Comparison of ENCODE assay signal across 1 cellular context in genomic region chr13:113299951-113300350, GRCh38.
TF ChIP-seq lines count a peak whose summit lies in the region.

No MANE protein-coding gene starts in this region.

TF ChIP-seq in HepG2, 621 proteins besides CTCF, POLR2A, EP300 and RAD21 (continued from another document):
- TF ChIP-seq GPBP1L1 (CRISPR knock-in tag; IDR thresholded peaks at IDR 0.05): no peak
- TF ChIP-seq, protein P1, sequence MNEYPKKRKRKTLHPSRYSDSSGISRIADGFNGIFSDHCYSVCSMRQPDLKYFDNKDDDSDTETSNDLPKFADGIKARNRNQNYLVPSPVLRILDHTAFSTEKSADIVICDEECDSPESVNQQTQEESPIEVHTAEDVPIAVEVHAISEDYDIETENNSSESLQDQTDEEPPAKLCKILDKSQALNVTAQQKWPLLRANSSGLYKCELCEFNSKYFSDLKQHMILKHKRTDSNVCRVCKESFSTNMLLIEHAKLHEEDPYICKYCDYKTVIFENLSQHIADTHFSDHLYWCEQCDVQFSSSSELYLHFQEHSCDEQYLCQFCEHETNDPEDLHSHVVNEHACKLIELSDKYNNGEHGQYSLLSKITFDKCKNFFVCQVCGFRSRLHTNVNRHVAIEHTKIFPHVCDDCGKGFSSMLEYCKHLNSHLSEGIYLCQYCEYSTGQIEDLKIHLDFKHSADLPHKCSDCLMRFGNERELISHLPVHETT (CRISPR knock-in tag; conservative IDR thresholded peaks at IDR 0.05): 0 out of 2 replicates have a peak, but pooled peaks have one; percentile 33
- TF ChIP-seq, protein P2, sequence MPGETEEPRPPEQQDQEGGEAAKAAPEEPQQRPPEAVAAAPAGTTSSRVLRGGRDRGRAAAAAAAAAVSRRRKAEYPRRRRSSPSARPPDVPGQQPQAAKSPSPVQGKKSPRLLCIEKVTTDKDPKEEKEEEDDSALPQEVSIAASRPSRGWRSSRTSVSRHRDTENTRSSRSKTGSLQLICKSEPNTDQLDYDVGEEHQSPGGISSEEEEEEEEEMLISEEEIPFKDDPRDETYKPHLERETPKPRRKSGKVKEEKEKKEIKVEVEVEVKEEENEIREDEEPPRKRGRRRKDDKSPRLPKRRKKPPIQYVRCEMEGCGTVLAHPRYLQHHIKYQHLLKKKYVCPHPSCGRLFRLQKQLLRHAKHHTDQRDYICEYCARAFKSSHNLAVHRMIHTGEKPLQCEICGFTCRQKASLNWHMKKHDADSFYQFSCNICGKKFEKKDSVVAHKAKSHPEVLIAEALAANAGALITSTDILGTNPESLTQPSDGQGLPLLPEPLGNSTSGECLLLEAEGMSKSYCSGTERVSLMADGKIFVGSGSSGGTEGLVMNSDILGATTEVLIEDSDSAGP (CRISPR knock-in tag; IDR thresholded peaks at IDR 0.05; ENCODE audit: borderline replicate concordance): no peak
- TF ChIP-seq GATA4 (IDR thresholded peaks at IDR 0.05; ENCODE audit: borderline replicate concordance, low read depth): no peak
- TF ChIP-seq ZHX2 (IDR thresholded peaks at IDR 0.05; ENCODE audit: low read depth): no peak
- TF ChIP-seq ZHX2 (CRISPR knock-in tag; IDR thresholded peaks at IDR 0.05; ENCODE audit: borderline replicate concordance): no peak
- no peak for TF ChIP-seq KLF9 (CRISPR knock-in tag; IDR thresholded peaks at IDR 0.05; ENCODE audit: low read depth)
- no peak for TF ChIP-seq CHD4 (IDR thresholded peaks at IDR 0.05; ENCODE audit: borderline replicate concordance, low read length)
- TF ChIP-seq ASH2L (IDR thresholded peaks at IDR 0.05; ENCODE audit: insufficient read length, low read depth, low read length): peak; percentile 41
- peak; percentile 7; the same call in 1 of the 2 replicates for TF ChIP-seq STAG1 (CRISPR knock-in tag; IDR thresholded peaks at IDR 0.05)
- TF ChIP-seq ZNF3 (CRISPR knock-in tag; IDR thresholded peaks at IDR 0.05): no peak
- no peak for TF ChIP-seq JUN (CRISPR knock-in tag; IDR thresholded peaks at IDR 0.05)
- no peak for TF ChIP-seq ZNF543 (CRISPR knock-in tag; IDR thresholded peaks at IDR 0.05)
- TF ChIP-seq FOXP1 (IDR thresholded peaks at IDR 0.05): no peak
- TF ChIP-seq FOXP1 (CRISPR knock-in tag; IDR thresholded peaks at IDR 0.05): peak; percentile 41; the same call in 1 of the 2 replicates
- TF ChIP-seq MAFF (IDR thresholded peaks at IDR 0.05; ENCODE audit: low read depth, low read length): peak; percentile 49; the same call in 1 of the 2 replicates
- TF ChIP-seq ZNF354B (CRISPR knock-in tag; IDR thresholded peaks at IDR 0.05): no peak
- TF ChIP-seq SCMH1 (CRISPR knock-in tag; IDR thresholded peaks at IDR 0.05; ENCODE audit: borderline replicate concordance): no peak
- TF ChIP-seq, protein P3, sequence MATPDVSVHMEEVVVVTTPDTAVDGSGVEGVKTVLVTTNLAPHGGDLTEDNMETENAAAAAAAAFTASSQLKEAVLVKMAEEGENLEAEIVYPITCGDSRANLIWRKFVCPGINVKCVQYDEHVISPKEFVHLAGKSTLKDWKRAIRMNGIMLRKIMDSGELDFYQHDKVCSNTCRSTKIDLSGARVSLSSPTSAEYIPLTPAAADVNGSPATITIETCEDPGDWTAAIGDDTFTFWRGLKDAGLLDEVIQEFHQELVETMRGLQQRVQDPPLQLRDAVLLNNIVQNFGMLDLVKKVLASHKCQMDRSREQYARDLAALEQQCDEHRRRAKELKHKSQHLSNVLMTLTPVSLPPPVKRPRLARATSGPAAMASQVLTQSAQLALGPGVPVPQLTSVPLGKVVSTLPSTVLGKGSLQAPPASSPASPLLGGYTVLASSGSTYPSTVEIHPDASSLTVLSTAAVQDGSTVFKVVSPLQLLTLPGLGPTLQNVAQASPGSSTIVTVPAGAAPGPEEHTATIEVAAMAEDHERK (CRISPR knock-in tag; IDR thresholded peaks at IDR 0.05; ENCODE audit: low read depth): no peak
- peak; percentile 45; the same call in 1 of the 2 replicates for TF ChIP-seq NR2C2 (CRISPR knock-in tag; IDR thresholded peaks at IDR 0.05; ENCODE audit: borderline replicate concordance)
- 0 out of 2 replicates have a peak, but pooled peaks have one; percentile 33 for TF ChIP-seq PBX2 (CRISPR knock-in tag; IDR thresholded peaks at IDR 0.05)
- TF ChIP-seq, protein P4, sequence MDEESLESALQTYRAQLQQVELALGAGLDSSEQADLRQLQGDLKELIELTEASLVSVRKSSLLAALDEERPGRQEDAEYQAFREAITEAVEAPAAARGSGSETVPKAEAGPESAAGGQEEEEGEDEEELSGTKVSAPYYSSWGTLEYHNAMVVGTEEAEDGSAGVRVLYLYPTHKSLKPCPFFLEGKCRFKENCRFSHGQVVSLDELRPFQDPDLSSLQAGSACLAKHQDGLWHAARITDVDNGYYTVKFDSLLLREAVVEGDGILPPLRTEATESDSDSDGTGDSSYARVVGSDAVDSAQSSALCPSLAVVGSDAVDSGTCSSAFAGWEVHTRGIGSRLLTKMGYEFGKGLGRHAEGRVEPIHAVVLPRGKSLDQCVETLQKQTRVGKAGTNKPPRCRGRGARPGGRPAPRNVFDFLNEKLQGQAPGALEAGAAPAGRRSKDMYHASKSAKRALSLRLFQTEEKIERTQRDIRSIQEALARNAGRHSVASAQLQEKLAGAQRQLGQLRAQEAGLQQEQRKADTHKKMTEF (CRISPR knock-in tag; IDR thresholded peaks at IDR 0.05): no peak
- TF ChIP-seq, protein P5, sequence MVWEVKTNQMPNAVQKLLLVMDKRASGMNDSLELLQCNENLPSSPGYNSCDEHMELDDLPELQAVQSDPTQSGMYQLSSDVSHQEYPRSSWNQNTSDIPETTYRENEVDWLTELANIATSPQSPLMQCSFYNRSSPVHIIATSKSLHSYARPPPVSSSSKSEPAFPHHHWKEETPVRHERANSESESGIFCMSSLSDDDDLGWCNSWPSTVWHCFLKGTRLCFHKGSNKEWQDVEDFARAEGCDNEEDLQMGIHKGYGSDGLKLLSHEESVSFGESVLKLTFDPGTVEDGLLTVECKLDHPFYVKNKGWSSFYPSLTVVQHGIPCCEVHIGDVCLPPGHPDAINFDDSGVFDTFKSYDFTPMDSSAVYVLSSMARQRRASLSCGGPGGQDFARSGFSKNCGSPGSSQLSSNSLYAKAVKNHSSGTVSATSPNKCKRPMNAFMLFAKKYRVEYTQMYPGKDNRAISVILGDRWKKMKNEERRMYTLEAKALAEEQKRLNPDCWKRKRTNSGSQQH (CRISPR knock-in tag; IDR thresholded peaks at IDR 0.05; ENCODE audit: low read depth): 0 out of 2 replicates have a peak, but pooled peaks have one; percentile 63
- no peak for TF ChIP-seq DBP (CRISPR knock-in tag; IDR thresholded peaks at IDR 0.05; ENCODE audit: not compliant biosample characterization)
- no peak for TF ChIP-seq ZNF512B (CRISPR knock-in tag; IDR thresholded peaks at IDR 0.05; ENCODE audit: borderline replicate concordance)
- TF ChIP-seq TBP (CRISPR knock-in tag; IDR thresholded peaks at IDR 0.05): no peak
- TF ChIP-seq ZNF367 (CRISPR knock-in tag; IDR thresholded peaks at IDR 0.05; ENCODE audit: borderline replicate concordance): 0 out of 2 replicates have a peak, but pooled peaks have one; percentile 82
- TF ChIP-seq RFXANK (CRISPR knock-in tag; IDR thresholded peaks at IDR 0.05): no peak
- TF ChIP-seq SOX6 (IDR thresholded peaks at IDR 0.05): no peak
- peak; percentile 84 for TF ChIP-seq SOX6 (CRISPR knock-in tag; IDR thresholded peaks at IDR 0.05)
- TF ChIP-seq RBM22 (optimal IDR thresholded peaks at IDR 0.05; ENCODE audit: low read length): no peak
- no peak for TF ChIP-seq IKZF4 (CRISPR knock-in tag; IDR thresholded peaks at IDR 0.05; ENCODE audit: borderline replicate concordance, low read depth, not compliant biosample characterization)
- TF ChIP-seq RXRB (CRISPR knock-in tag; IDR thresholded peaks at IDR 0.05; ENCODE audit: borderline replicate concordance): peak; percentile 83
- peak; percentile 50; the same call in 1 of the 2 replicates for TF ChIP-seq ELF3 (CRISPR knock-in tag; IDR thresholded peaks at IDR 0.05)
- TF ChIP-seq ZBTB2 (CRISPR knock-in tag; IDR thresholded peaks at IDR 0.05; ENCODE audit: low read depth): no peak
- peak; percentile 58; the same call in 1 of the 2 replicates for TF ChIP-seq MIER3 (CRISPR knock-in tag; IDR thresholded peaks at IDR 0.05; ENCODE audit: borderline replicate concordance)
